In genomic region chr3:178808748-178809147, GRCh38 we compare ENCODE assay signal across 1 cellular context.
A peak's percentile ranks its signal among the peaks of the same experiment; 100 is the strongest.
TF ChIP-seq lines count a peak whose summit lies in the region.

No MANE protein-coding gene starts in this region.

TF ChIP-seq in K562, 482 proteins besides CTCF, POLR2A, EP300 and RAD21 (continued from another document):
- TF ChIP-seq MAFK (IDR thresholded peaks at IDR 0.05; ENCODE audit: low read length) (peak; percentile 74), ZNF316 (IDR thresholded peaks at IDR 0.05) (peak; percentile 79), HMGN3 (IDR thresholded peaks at IDR 0.05; ENCODE audit: borderline replicate concordance, extremely low read depth, insufficient read length, low read depth, low read length) (no peak)
TF ChIP-seq in K562: peak in this region for 5.
